ENCODE assay signal across 8 cellular contexts in the genomic region with DNA sequence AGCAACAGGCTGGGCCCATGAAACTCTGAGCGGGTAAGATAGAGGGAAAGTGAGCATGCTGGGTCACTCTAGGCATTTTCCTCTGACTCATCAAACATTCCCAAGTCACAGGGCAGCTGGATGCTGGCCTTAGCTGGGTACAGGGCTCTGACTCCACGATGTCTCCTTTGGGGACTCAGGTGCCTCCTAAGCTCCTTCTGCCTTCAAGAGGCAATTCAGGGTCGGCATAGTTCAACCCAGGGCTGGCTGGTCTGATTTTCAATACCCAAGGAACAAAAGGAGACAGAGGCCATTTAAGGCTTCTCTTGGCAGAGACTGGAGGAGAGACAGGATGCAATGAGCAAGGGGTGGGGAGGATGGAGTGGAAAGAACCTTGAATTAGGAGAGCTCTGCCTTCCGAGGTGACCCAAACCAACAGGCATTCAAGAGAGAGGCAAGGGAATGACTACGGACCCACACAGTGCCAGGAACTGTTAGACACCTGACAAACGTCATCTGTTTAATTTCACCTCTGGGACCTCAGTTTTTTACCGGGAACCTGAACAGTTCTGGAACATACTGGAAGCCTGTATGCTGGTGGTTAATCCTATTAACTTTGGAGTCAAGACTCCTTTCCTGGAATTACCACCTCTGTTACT. TPM values are rescaled to one million over a fixed set of nuclear protein-coding genes. Genes with fewer than 3 reads are reported as not detected.
DNase-seq lines count a peak whose midpoint lies in the region; ATAC-seq and TF ChIP-seq lines count a peak whose summit lies in the region.

No MANE protein-coding gene starts in this region.

- no peak overlapping the region for H3K27ac Mint-ChIP-seq in CD4-positive, alpha-beta T cell

- H3K9me3 ChIP-seq in CD4-positive, alpha-beta T cell (ENCODE audit: control insufficient read depth, low read length) = no peaks in the 10 kb centered on the region
- H3K9me3 ChIP-seq in NT2/D1 (ENCODE audit: insufficient read depth, low read length) (no peaks in the 10 kb centered on the region), esophagus squamous epithelium (no peaks in the 10 kb centered on the region), neuronal stem cell (replicated peaks in 1 of 2; ENCODE audit: control insufficient read depth in 2 of 2, insufficient read depth in 1 of 2, low read depth in 1 of 2, low read length in 2 of 2) (no peaks in the 10 kb centered on the region)

- intact Hi-C loops in CD4-positive, alpha-beta T cell (cut with DNase I, micrococcal nuclease) = loop anchor here (2.0 to 10.0 kb wide), 3 partner anchors 51 to 329 kb away; partner anchors contain the start of genes LLGL2 (in 1 of the 2), MRPL38 (in 1 of the 2) and UNK (in 1 of the 2)
- intact Hi-C loops in esophagus squamous epithelium (cut with DNase I) = no loop called here

- H3K4me1 Mint-ChIP-seq in CD4-positive, alpha-beta T cell (ENCODE audit: low read depth) = peaks cover 29% of the 10 kb centered on the region

- POLR2A ChIA-PET in CD4-positive, alpha-beta T cell (lab: Charles Lee) = interaction anchor here (0.9 to 5.1 kb wide), 21 partner anchors 9 to 500 kb away, joined by 3 to 230 read pairs (median 13); partner anchors contain the start of genes MRPL38, TRIM47, TRIM65 and UNC13D

- H2BK15ac ChIP-seq in neuronal stem cell (ENCODE audit: low read length) = no peak overlapping the region

- H4K91ac ChIP-seq in neuronal stem cell (ENCODE audit: low read depth, low read length, poor library complexity) = no peak overlapping the region

- H2BK12ac ChIP-seq in neuronal stem cell (ENCODE audit: low read length) = no peak overlapping the region

- H3K79me1 ChIP-seq in neuronal stem cell (ENCODE audit: low read depth, low read length) = no peaks in the 10 kb centered on the region

- peak overlapping the region; percentile 65 for H3K27ac ChIP-seq in CD4-positive, alpha-beta T cell (ENCODE audit: low read depth, low read length)
- H3K27ac ChIP-seq in esophagus squamous epithelium (peak overlapping the region; percentile 97 to 100 (median 98)), neuronal stem cell (replicated peaks; ENCODE audit: low read length) (peak overlapping the region; percentile 1)

- no peak overlapping the region for H2BK120ac ChIP-seq in neuronal stem cell (ENCODE audit: low read depth, low read length)

- 13 to 21% methylated on average over 6 to 7 of the region's 7 CpGs for whole genome bisulfite sequencing in esophagus squamous epithelium, 2 donors
- WGBS in neuronal stem cell (ENCODE audit: extremely low coverage in 2 of 2, insufficient read length in 2 of 2, insufficient replicate concordance in 1 of 2), 2 donors = no CpG with 5 or more reads among the region's 7 CpGs

- H3K36me3 ChIP-seq in NT2/D1 (ENCODE audit: insufficient read depth, insufficient read length, low read length) (peaks cover 26% of the 10 kb centered on the region), esophagus squamous epithelium (peaks cover 14 to 39% (median 22%) of the 10 kb centered on the region in 3 donors), neuronal stem cell (replicated peaks in 1 of 2; ENCODE audit: control insufficient read depth in 2 of 2, insufficient read depth in 2 of 2, low read length in 2 of 2) (peaks cover 10 to 24% of the 10 kb centered on the region in 2 donors)

- H2BK5ac ChIP-seq in neuronal stem cell (ENCODE audit: low read length) = no peak overlapping the region

- ATAC-seq in CD4-positive, alpha-beta T cell (ENCODE audit: poor library complexity) = no peak

- DNase-seq in CD4-positive, alpha-beta T cell = no peak
- DNase-seq in NT2/D1 (ENCODE audit: low read depth, low spot score) (no peak), esophagus squamous epithelium (lab: John Stamatoyannopoulos, UW) (no peak), neuronal stem cell (ENCODE audit: low spot score) (no peak), GM19238 (ENCODE audit: insufficient read length, low spot score) (no peak), NCI-H2196 treated with DMSO at 0.1 percent for 48 hours (lab: John Stamatoyannopoulos, UW; ENCODE audit: unreplicated experiment) (no peak)
- no peak for DNase-seq in activated T-cell treated with anti-CD3 and anti-CD28 coated beads, Interleukin-2, amount 50 U/mL, for 48 hours
- no peak for DNase-seq in stimulated activated CD4-positive, alpha-beta T cell treated with anti-CD3 and anti-CD28 coated beads, Interleukin-15, amount 100 ng/mL, for 24 hours

- no peak overlapping the region for H3K23ac ChIP-seq in neuronal stem cell (ENCODE audit: low read depth, low read length, poor library complexity)

- peaks cover 31% of the 10 kb centered on the region for H3K36me3 Mint-ChIP-seq in CD4-positive, alpha-beta T cell (ENCODE audit: low read depth)

- H3K27me3 Mint-ChIP-seq in CD4-positive, alpha-beta T cell = no peaks in the 10 kb centered on the region

- H2AFZ ChIP-seq in neuronal stem cell (ENCODE audit: low read length) = no peak overlapping the region

- H3K9ac ChIP-seq in NT2/D1 (ENCODE audit: insufficient read length, low read depth) = peak overlapping the region; percentile 54
- H3K9ac ChIP-seq in neuronal stem cell (ENCODE audit: low read depth, low read length, poor library complexity) = no peak overlapping the region

- no peak overlapping the region for H3K14ac ChIP-seq in neuronal stem cell (ENCODE audit: low read length)

- no peak overlapping the region for H2AK5ac ChIP-seq in neuronal stem cell (ENCODE audit: low read depth, low read length)

- TF ChIP-seq CTCF in CD4-positive, alpha-beta T cell (IDR thresholded peaks at IDR 0.05) = no peak
- no peak for TF ChIP-seq CTCF in esophagus squamous epithelium (IDR thresholded peaks at IDR 0.05)

- no peak overlapping the region for H3K4ac ChIP-seq in neuronal stem cell (ENCODE audit: low read length)

- peak overlapping the region; percentile 66 for H3K4me2 ChIP-seq in neuronal stem cell (ENCODE audit: insufficient read depth, low read length, poor library complexity, severe bottlenecking)

- H3K4me1 ChIP-seq in NT2/D1 (ENCODE audit: insufficient read depth, insufficient read length) (peaks cover 2% of the 10 kb centered on the region), esophagus squamous epithelium (peaks cover 17 to 84% (median 38%) of the 10 kb centered on the region in 3 donors), neuronal stem cell (ENCODE audit: control insufficient read depth in 2 of 2, insufficient read depth in 1 of 2, low read depth in 1 of 2, low read length in 2 of 2) (peaks cover 4 to 6% of the 10 kb centered on the region in 2 donors)

- CTCF ChIA-PET in CD4-positive, alpha-beta T cell (lab: Charles Lee) = interaction anchor here (0.6 to 3.2 kb wide), 10 partner anchors 19 to 146 kb away, joined by 3 to 33 read pairs (median 8); partner anchors contain the start of genes CDK3, MRPL38, TRIM47 and TRIM65

- H4K8ac ChIP-seq in neuronal stem cell (ENCODE audit: low read depth, low read length) = no peak overlapping the region

- H3K27me3 ChIP-seq in CD4-positive, alpha-beta T cell (ENCODE audit: control insufficient read depth, insufficient read depth, low read length) = no peaks in the 10 kb centered on the region
- H3K27me3 ChIP-seq in NT2/D1 (ENCODE audit: insufficient read depth, insufficient read length) (no peaks in the 10 kb centered on the region), esophagus squamous epithelium (no peaks in the 10 kb centered on the region), neuronal stem cell (ENCODE audit: control insufficient read depth in 3 of 3, insufficient read depth in 3 of 3, low read depth in 1 of 3, low read length in 3 of 3) (no peaks in the 10 kb centered on the region)

- H3K18ac ChIP-seq in neuronal stem cell (ENCODE audit: low read length) = no peak overlapping the region

- H3K4me3 Mint-ChIP-seq in CD4-positive, alpha-beta T cell = no peak overlapping the region

- no peaks in the 10 kb centered on the region for H3K9me3 Mint-ChIP-seq in CD4-positive, alpha-beta T cell

- peak in 2 of 4 donors; percentile 17 to 30 for TF ChIP-seq POLR2A in esophagus squamous epithelium (IDR thresholded peaks at IDR 0.05)

- peak overlapping the region; percentile 55 for H3K4me3 ChIP-seq in NT2/D1 (ENCODE audit: insufficient read length, low read depth)
- H3K4me3 ChIP-seq in esophagus squamous epithelium = peak overlapping the region; percentile 49 to 98 (median 82)
- peak overlapping the region; percentile 72 to 81 for H3K4me3 ChIP-seq in neuronal stem cell (ENCODE audit: low read length in 2 of 2)

RNA-seq across cellular contexts. Expression of gene WBP2, which starts 0.9 kb away (rescaled TPM):
- 100 to 1,000 TPM in 1 of 2 experiments, 10 to 100 TPM in 1; 98.5 to 114 TPM for total RNA-seq in CD4-positive, alpha-beta T cell
- total RNA-seq in esophagus squamous epithelium = 10 to 100 TPM; 24.9 to 44.2 (median 36.9) TPM
- 80.4 TPM for polyA plus RNA-seq in neuronal stem cell (2013, experiment 1 of 2)
- 79.8 TPM for polyA plus RNA-seq in neuronal stem cell (2013, experiment 2 of 2)

RNA-seq across cellular contexts. Expression of gene UNC13D, which starts 10.0 kb away (rescaled TPM):
- 100 to 1,000 TPM; 110 to 112 TPM for total RNA-seq in CD4-positive, alpha-beta T cell
- total RNA-seq in esophagus squamous epithelium = 10 to 100 TPM; 16.5 to 21.5 (median 16.9) TPM
- polyA plus RNA-seq in neuronal stem cell (2013, experiment 1 of 2) = 1.4 TPM
- 0.90 TPM for polyA plus RNA-seq in neuronal stem cell (2013, experiment 2 of 2)

RNA-seq across cellular contexts. Expression of gene TRIM47, which starts 24.2 kb away (rescaled TPM):
- 1 to 10 TPM; 2.3 to 2.8 TPM for total RNA-seq in CD4-positive, alpha-beta T cell
- total RNA-seq in esophagus squamous epithelium = 10 to 100 TPM; 19.5 to 33.4 (median 25.5) TPM
- 1.2 TPM for polyA plus RNA-seq in neuronal stem cell (2013, experiment 1 of 2)
- polyA plus RNA-seq in neuronal stem cell (2013, experiment 2 of 2) = 0.68 TPM

RNA-seq across cellular contexts. Expression of gene TRIM65, which starts 42.5 kb away (rescaled TPM):
- 10 to 100 TPM in 1 of 2 experiments, 1 to 10 TPM in 1; 9.9 to 11.7 TPM for total RNA-seq in CD4-positive, alpha-beta T cell
- 10 to 100 TPM; 17.3 to 24.6 (median 19.6) TPM for total RNA-seq in esophagus squamous epithelium
- polyA plus RNA-seq in neuronal stem cell (2013, experiment 1 of 2) = 15.8 TPM
- 14.6 TPM for polyA plus RNA-seq in neuronal stem cell (2013, experiment 2 of 2)

RNA-seq across cellular contexts. Expression of gene MRPL38, which starts 50.5 kb away (rescaled TPM):
- 100 to 1,000 TPM; 146 to 147 TPM for total RNA-seq in CD4-positive, alpha-beta T cell
- 10 to 100 TPM; 40.2 to 49.2 (median 41.0) TPM for total RNA-seq in esophagus squamous epithelium
- 48.0 TPM for polyA plus RNA-seq in neuronal stem cell (2013, experiment 1 of 2)
- polyA plus RNA-seq in neuronal stem cell (2013, experiment 2 of 2) = 48.3 TPM

Comparison
In these comparisons a context has a peak if more than half of its experiments do, and no peak if none do; other contexts are left out.
1. H3K27ac ChIP-seq: peak in every context shown above with its lines; median percentile 98 in esophagus squamous epithelium; 65 in CD4-positive, alpha-beta T cell; 1 in neuronal stem cell.
2. RNA of gene UNC13D, which starts 10.0 kb away (total RNA-seq): 110 to 112 TPM in CD4-positive, alpha-beta T cell; 16.5 to 21.5 TPM in esophagus squamous epithelium; every median in the first group is over 4 times any median in the second.
3. RNA of gene TRIM47, which starts 24.2 kb away (total RNA-seq): 19.5 to 33.4 TPM in esophagus squamous epithelium; 2.3 to 2.8 TPM in CD4-positive, alpha-beta T cell; every median in the first group is over 4 times any median in the second.
4. Peak in every context shown above with its lines, with median percentiles within 50 percentile points of each other: H3K4me3 ChIP-seq.